In genomic region chr6:85670573-85670972, GRCh38 we compare ENCODE assay signal across 8 cellular contexts. TPM values are rescaled to one million over a fixed set of nuclear protein-coding genes. Genes with fewer than 3 reads are reported as not detected.
A peak's percentile ranks its signal among the peaks of the same experiment; 100 is the strongest.
DNase-seq lines count a peak whose midpoint lies in the region; ATAC-seq and TF ChIP-seq lines count a peak whose summit lies in the region.

No MANE protein-coding gene starts in this region.

- CTCF ChIA-PET in T-cell (lab: Charles Lee) = interaction anchor here in 1 of 2 donors (0.9 to 1.8 kb wide), 4 partner anchors 8 to 76 kb away, joined by 3 to 11 read pairs (median 8); no protein-coding TSS in a partner anchor

- H3K36me3 Mint-ChIP-seq in stimulated activated naive CD8-positive, alpha-beta T cell treated with anti-CD3 and anti-CD28 coated beads, Interleukin-15, Interleukin-2, amounts not matched to agents 100 ng/mL and 50 ng/mL, for 24 hours (ENCODE audit: low read depth) = peaks cover 23% of the 10 kb centered on the region
- peaks cover 39% of the 10 kb centered on the region for H3K36me3 Mint-ChIP-seq in T-cell

- H3K27ac Mint-ChIP-seq in stimulated activated naive CD8-positive, alpha-beta T cell treated with anti-CD3 and anti-CD28 coated beads, Interleukin-15, Interleukin-2, amounts not matched to agents 100 ng/mL and 50 ng/mL, for 24 hours = peak overlapping the region; percentile 97
- H3K27ac Mint-ChIP-seq in T-cell = peak overlapping the region; percentile 87 to 92

- H3K4me3 ChIP-seq in fibroblast of mammary gland (ENCODE audit: control insufficient read depth, low read depth, low read length) = no peak overlapping the region

- H3K4me3 Mint-ChIP-seq in stimulated activated naive CD8-positive, alpha-beta T cell treated with anti-CD3 and anti-CD28 coated beads, Interleukin-15, Interleukin-2, amounts not matched to agents 100 ng/mL and 50 ng/mL, for 24 hours = no peak overlapping the region
- H3K4me3 Mint-ChIP-seq in T-cell = peak overlapping the region in 1 of 3 donors; percentile 51

- no peaks in the 10 kb centered on the region for H3K9me3 Mint-ChIP-seq in stimulated activated naive CD8-positive, alpha-beta T cell treated with anti-CD3 and anti-CD28 coated beads, Interleukin-15, Interleukin-2, amounts not matched to agents 100 ng/mL and 50 ng/mL, for 24 hours
- no peaks in the 10 kb centered on the region for H3K9me3 Mint-ChIP-seq in T-cell

- no peak for ATAC-seq in stimulated activated naive CD8-positive, alpha-beta T cell treated with anti-CD3 and anti-CD28 coated beads, Interleukin-15, Interleukin-2, amounts not matched to agents 100 U/mL and 50 U/mL, for 24 hours
- no peak for ATAC-seq in T-cell (replicated peaks in 1 of 4)
- ATAC-seq in HG03521 (IDR thresholded peaks at IDR 0.05; ENCODE audit: unreplicated experiment) = no peak
- no peak for ATAC-seq in HG03097 (IDR thresholded peaks at IDR 0.05; ENCODE audit: low FRiP score, unreplicated experiment)

- no peak for DNase-seq in stimulated activated naive CD8-positive, alpha-beta T cell treated with anti-CD3 and anti-CD28 coated beads, Interleukin-15, Interleukin-2, amounts not matched to agents 100 U/mL and 50 U/mL, for 24 hours
- DNase-seq in T-cell = no peak
- peak; percentile 64 for DNase-seq in fibroblast of mammary gland (ENCODE audit: low read depth)
- DNase-seq in SHP77 treated with DMSO at 0.1 percent for 48 hours (lab: John Stamatoyannopoulos, UW) = no peak
- DNase-seq in NCI-H2227 treated with DMSO at 0.1 percent for 48 hours (lab: John Stamatoyannopoulos, UW) = no peak

- no peak for TF ChIP-seq CTCF in fibroblast of mammary gland (conservative IDR thresholded peaks at IDR 0.05; ENCODE audit: control insufficient read depth, insufficient read depth, low read depth, low read length)

- no peaks in the 10 kb centered on the region for H3K27me3 Mint-ChIP-seq in stimulated activated naive CD8-positive, alpha-beta T cell treated with anti-CD3 and anti-CD28 coated beads, Interleukin-15, Interleukin-2, amounts not matched to agents 100 ng/mL and 50 ng/mL, for 24 hours
- H3K27me3 Mint-ChIP-seq in T-cell = no peaks in the 10 kb centered on the region

- peaks cover 70% of the 10 kb centered on the region for H3K4me1 Mint-ChIP-seq in stimulated activated naive CD8-positive, alpha-beta T cell treated with anti-CD3 and anti-CD28 coated beads, Interleukin-15, Interleukin-2, amounts not matched to agents 100 ng/mL and 50 ng/mL, for 24 hours (ENCODE audit: low read depth)
- H3K4me1 Mint-ChIP-seq in T-cell = peaks cover 64 to 70% (median 67%) of the 10 kb centered on the region in 3 donors

- POLR2A ChIA-PET in T-cell (lab: Charles Lee) = interaction anchor here (0.6 to 2.0 kb wide), 9 partner anchors 8 to 77 kb away, joined by 3 to 81 read pairs (median 7); partner anchors contain the start of gene SYNCRIP (in 2 of the 2)

RNA-seq across cellular contexts. Expression of gene SYNCRIP, which starts 27.9 kb away (rescaled TPM):
- total RNA-seq in T-cell = 10 to 100 TPM; 73.5 to 85.1 (median 80.5) TPM
